Comparison of ENCODE assay signal across 8 cellular contexts in the genomic region with DNA sequence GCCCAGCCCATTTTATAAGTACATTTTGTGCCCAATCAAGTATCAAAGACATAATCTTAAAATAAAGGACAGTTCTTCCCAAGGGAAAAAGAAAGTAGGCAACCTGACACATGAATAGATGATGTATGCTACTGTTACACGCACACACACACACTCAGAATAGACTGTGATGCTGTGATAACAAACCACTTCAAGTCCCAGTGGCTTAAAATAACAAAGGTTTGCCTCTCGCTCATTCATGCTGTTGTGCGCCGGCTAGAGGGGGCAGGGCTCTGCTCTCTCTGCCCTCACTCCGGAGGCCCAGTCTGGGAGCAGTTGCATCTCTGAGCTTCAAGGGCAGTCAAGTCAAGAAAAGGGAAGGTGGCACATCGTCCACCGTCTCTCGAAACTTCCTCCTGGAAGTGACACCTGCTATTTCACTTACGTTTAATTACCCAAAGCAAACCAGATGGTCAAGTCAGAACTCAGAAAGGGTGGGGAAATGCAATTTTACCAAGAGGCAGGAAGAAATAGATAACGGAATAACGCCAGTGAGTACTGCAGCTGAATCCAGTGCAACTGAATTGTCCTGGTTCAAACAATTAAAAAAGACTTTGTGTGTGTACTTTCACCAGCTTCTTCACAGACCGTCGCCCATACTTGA. TPM values are rescaled to one million over a fixed set of nuclear protein-coding genes. Genes with fewer than 3 reads are reported as not detected.
DNase-seq lines count a peak whose midpoint lies in the region; ATAC-seq and TF ChIP-seq lines count a peak whose summit lies in the region.

No MANE protein-coding gene starts in this region.

- H3K9me3 ChIP-seq in Loucy (ENCODE audit: insufficient read depth, low read depth, low read length): no peaks in the 10 kb centered on the region

- no peaks in the 10 kb centered on the region for H3K36me3 ChIP-seq in Loucy (ENCODE audit: insufficient read depth, low read length)

- no peaks in the 10 kb centered on the region for H3K27me3 ChIP-seq in Loucy (ENCODE audit: insufficient read depth, low read length, poor library complexity, severe bottlenecking)

- H2AFZ ChIP-seq in Loucy (ENCODE audit: low read length): no peak overlapping the region

- TF ChIP-seq CTCF in Loucy (conservative IDR thresholded peaks at IDR 0.05; ENCODE audit: low read length): no peak
- TF ChIP-seq CTCF in omental fat pad (IDR thresholded peaks at IDR 0.05): no peak

- H3K27ac Mint-ChIP-seq in immature natural killer cell: peak overlapping the region in 3 of 6 donors; percentile 38 to 78 (median 42)

- H4K20me1 ChIP-seq in Loucy (ENCODE audit: insufficient read depth, low read length, poor library complexity, severe bottlenecking): no peaks in the 10 kb centered on the region

- H3K4me3 Mint-ChIP-seq in immature natural killer cell: peak overlapping the region in 4 of 5 donors; percentile 9 to 75 (median 62)

- H3K27me3 Mint-ChIP-seq in immature natural killer cell (ENCODE audit: low read depth in 3 of 3): peaks cover 0 to 2% (median 0%) of the 10 kb centered on the region in 3 donors

- H3K4me1 Mint-ChIP-seq in immature natural killer cell: peaks cover 14 to 20% of the 10 kb centered on the region in 2 donors

- H3F3A ChIP-seq in Loucy (ENCODE audit: low read depth): no peaks in the 10 kb centered on the region

- H3K9me3 Mint-ChIP-seq in immature natural killer cell: no peaks in the 10 kb centered on the region

- peak overlapping the region; percentile 48 for H3K4me3 ChIP-seq in Loucy (ENCODE audit: low read length, poor library complexity, severe bottlenecking)

- H3K4me1 ChIP-seq in Loucy (ENCODE audit: insufficient read depth, low read length, poor library complexity, severe bottlenecking): peaks cover 14% of the 10 kb centered on the region

- peak overlapping the region; percentile 60 for H3K4me2 ChIP-seq in Loucy (ENCODE audit: low read depth, low read length, poor library complexity, severe bottlenecking)

- DNase-seq in UCSD-AML1 (lab: John Stamatoyannopoulos, UW; ENCODE audit: unreplicated experiment) (peak; percentile 70), immature natural killer cell (no peak), NCI-H446 (lab: John Stamatoyannopoulos, UW) (no peak), middle frontal gyrus (ENCODE audit: extremely low spot score, low spot score) (no peak), omental fat pad (ENCODE audit: low spot score) (no peak)

- H3K9ac ChIP-seq in Loucy (ENCODE audit: low read depth, low read length, poor library complexity, severe bottlenecking): peak overlapping the region; percentile 25

- ATAC-seq in GM18511 (IDR thresholded peaks at IDR 0.05; ENCODE audit: unreplicated experiment) (peak; percentile 93), GM21825 (IDR thresholded peaks at IDR 0.05; ENCODE audit: unreplicated experiment) (peak; percentile 84), omental fat pad (ENCODE audit: low FRiP score) (no peak)

- H3K9me2 ChIP-seq in Loucy (replicated peaks; ENCODE audit: low read depth, low read length): no peaks in the 10 kb centered on the region

- no peaks in the 10 kb centered on the region for H3K36me3 Mint-ChIP-seq in immature natural killer cell

- no peaks in the 10 kb centered on the region; the same call in 1 of the 2 replicates for H3K79me2 ChIP-seq in Loucy (ENCODE audit: insufficient read depth, low read length)

RNA-seq across cellular contexts. Expression of a gene that starts 43.3 kb away (rescaled TPM):
- polyA plus RNA-seq in immature natural killer cell: under 1 TPM in 2 of 3 donors, not detected in 1; 0.13 to 0.15 TPM
- total RNA-seq in omental fat pad: 10 to 100 TPM in 1 of 4 donors, 1 to 10 TPM in 3; 6.2 to 25.5 (median 8.1) TPM
